Comparison of ENCODE assay signal across 17 cellular contexts in the genomic region with DNA sequence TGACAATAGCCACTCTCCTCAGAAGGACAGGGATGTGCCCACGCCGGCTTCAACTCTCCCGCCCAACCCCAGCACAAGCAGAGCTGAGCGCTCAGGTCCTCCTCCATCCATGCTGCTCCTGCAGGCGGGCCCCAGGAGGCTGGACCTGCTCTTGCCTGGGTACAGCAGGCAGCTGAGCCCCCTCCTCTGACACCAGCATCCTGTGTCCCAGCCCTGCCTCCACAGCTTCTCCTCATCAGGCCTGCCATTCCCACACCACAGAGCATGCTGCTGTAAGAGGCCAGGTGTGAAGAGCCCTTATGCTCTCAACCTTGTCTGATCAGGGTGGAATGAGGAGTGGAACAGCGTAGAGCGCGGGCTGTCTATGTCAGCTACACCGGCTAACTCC.
DNase-seq lines count a peak whose midpoint lies in the region; ATAC-seq and TF ChIP-seq lines count a peak whose summit lies in the region.
"Had no signal": no experiment of that assay in that cellular context is flagged by ENCODE, and none has a peak within 500 bp of the region (broad histone marks: within the 10 kb centered on the region; RNA-seq: fewer than 3 reads in every experiment).

No MANE protein-coding gene starts in this region.

- H3K27me3 ChIP-seq in right atrium auricular region, result no peaks in the 10 kb centered on the region
- H3K27me3 ChIP-seq in heart right ventricle, result peaks cover 0 to 4% (median 0%) of the 10 kb centered on the region in 7 donors
- H3K27me3 ChIP-seq in prostate gland (replicated peaks; ENCODE audit: insufficient read depth), result no peaks in the 10 kb centered on the region
- H3K27me3 ChIP-seq in upper lobe of right lung, result no peaks in the 10 kb centered on the region
- no peaks in the 10 kb centered on the region for H3K27me3 ChIP-seq in HAP-1 (ENCODE audit: low read depth)

- H3K27ac ChIP-seq in right atrium auricular region (no peak overlapping the region), heart right ventricle (no peak overlapping the region), coronary artery (no peak overlapping the region), prostate gland (no peak overlapping the region), upper lobe of right lung (no peak overlapping the region)
- H3K27ac ChIP-seq: SK-N-MC had no signal

- TF ChIP-seq POLR2A in prostate gland (IDR thresholded peaks at IDR 0.05), result no peak

- H3K4me1 ChIP-seq in right atrium auricular region, result no peaks in the 10 kb centered on the region
- no peaks in the 10 kb centered on the region for H3K4me1 ChIP-seq in heart right ventricle
- H3K4me1 ChIP-seq in prostate gland (replicated peaks), result no peaks in the 10 kb centered on the region
- H3K4me1 ChIP-seq in upper lobe of right lung, result no peaks in the 10 kb centered on the region
- H3K4me1 ChIP-seq in HAP-1, result no peaks in the 10 kb centered on the region

- no peaks in the 10 kb centered on the region for H3K36me3 ChIP-seq in right atrium auricular region
- H3K36me3 ChIP-seq in heart right ventricle, result no peaks in the 10 kb centered on the region
- H3K36me3 ChIP-seq in prostate gland, result no peaks in the 10 kb centered on the region
- no peaks in the 10 kb centered on the region for H3K36me3 ChIP-seq in upper lobe of right lung
- no peaks in the 10 kb centered on the region for H3K36me3 ChIP-seq in HAP-1 (replicated peaks)

- TF ChIP-seq CTCF in right atrium auricular region (IDR thresholded peaks at IDR 0.05), result no peak
- TF ChIP-seq CTCF in heart right ventricle (IDR thresholded peaks at IDR 0.05), result no peak
- no peak for TF ChIP-seq CTCF in coronary artery (IDR thresholded peaks at IDR 0.05)
- no peak for TF ChIP-seq CTCF in prostate gland (IDR thresholded peaks at IDR 0.05)
- TF ChIP-seq CTCF in upper lobe of right lung (IDR thresholded peaks at IDR 0.05), result no peak

- in situ Hi-C loops in HAP-1 (cut with MboI; ENCODE audit: low sequenced_read_pairs), result no loop called here

- H3K9me3 ChIP-seq in right atrium auricular region (peaks cover 10 to 47% of the 10 kb centered on the region in 2 donors), heart right ventricle (peaks cover 0 to 53% (median 23%) of the 10 kb centered on the region in 11 donors), prostate gland (no peaks in the 10 kb centered on the region), upper lobe of right lung (peaks cover 24% of the 10 kb centered on the region), HAP-1 (no peaks in the 10 kb centered on the region)

- H3K4me3 ChIP-seq in right atrium auricular region (no peak overlapping the region), heart right ventricle (no peak overlapping the region), coronary artery (no peak overlapping the region), prostate gland (no peak overlapping the region), upper lobe of right lung (no peak overlapping the region), HAP-1 (no peak overlapping the region)
- H3K4me3 ChIP-seq: GM23338, SK-N-MC had no signal

- ATAC-seq in heart right ventricle (no peak), upper lobe of right lung (peak; percentile 17), GM21825 (IDR thresholded peaks at IDR 0.05; ENCODE audit: unreplicated experiment) (no peak), HG03280 (IDR thresholded peaks at IDR 0.05; ENCODE audit: unreplicated experiment) (no peak)
- ATAC-seq: GM23338, PC-3 had no signal

- DNase-seq in right atrium auricular region (ENCODE audit: low spot score) (peak; percentile 42), heart right ventricle (no peak), coronary artery (ENCODE audit: low spot score) (peak; percentile 53), prostate gland (ENCODE audit: low spot score) (peak; percentile 2), upper lobe of right lung (peak; percentile 35), HAP-1 (ENCODE audit: low spot score in 2 of 2) (no peak)
- DNase-seq: AML-193; CD4-positive, CD25-positive, alpha-beta regulatory T cell; DND-41; GF-D8; Karpas-422; NCI-H2029; PC-3 had no signal

- WGBS in heart right ventricle, 2 donors, result 82 to 89% methylated on average over 9 of the region's 9 CpGs
- WGBS in prostate gland, result 85% methylated on average over 9 of the region's 9 CpGs

- intact Hi-C loops in heart right ventricle (cut with DNase I) (no loop called here), prostate gland (cut with DNase I) (no loop called here), upper lobe of right lung (cut with DNase I) (no loop called here)

Comparison
In these comparisons a context has a peak if more than half of its experiments do, and no peak if none do; other contexts are left out.
1. DNase-seq: peak in right atrium auricular region (single experiment), coronary artery (single experiment), prostate gland (single experiment) and upper lobe of right lung (single experiment); none in heart right ventricle (0 of 2) and HAP-1 (0 of 2).